Comparison of ENCODE assay signal across 13 cellular contexts in the genomic region with DNA sequence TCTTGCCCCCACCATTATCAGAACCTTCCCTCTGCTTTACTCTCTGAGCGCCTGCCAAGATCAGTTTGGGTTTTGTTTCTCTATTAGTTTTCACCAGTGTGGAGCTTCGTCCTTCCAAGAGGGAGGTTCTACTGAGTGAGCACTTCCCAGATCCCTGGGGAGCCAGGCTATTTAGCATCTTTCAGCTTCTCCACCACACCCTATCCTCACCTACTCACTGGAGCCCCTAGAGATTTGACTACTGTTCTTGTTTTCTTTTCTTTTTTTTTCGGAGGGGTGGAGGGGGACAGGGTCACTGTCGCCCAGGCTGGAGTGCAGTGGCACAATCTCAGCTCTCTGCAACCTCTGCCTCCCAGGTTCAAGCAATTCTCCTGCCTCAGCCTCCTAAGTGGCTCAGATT. TPM values are rescaled to one million over a fixed set of nuclear protein-coding genes. Genes with fewer than 3 reads are reported as not detected.
DNase-seq lines count a peak whose midpoint lies in the region; ATAC-seq and TF ChIP-seq lines count a peak whose summit lies in the region.
"Not testable (repeated sequence)": the region's sequence is repeated elsewhere in the genome, so short reads cannot be mapped to it uniquely, and the experiment has no call there.
"Had no signal": no experiment of that assay in that cellular context is flagged by ENCODE, and none has a peak within 500 bp of the region (broad histone marks: within the 10 kb centered on the region; RNA-seq: fewer than 3 reads in every experiment).

No MANE protein-coding gene starts in this region.

- not testable (repeated sequence) for H3K4me2 ChIP-seq in GM23338

- peaks cover 12% of the 10 kb centered on the region for H3K4me1 Mint-ChIP-seq in GM23338
- H3K4me1 Mint-ChIP-seq in WTC11 = peaks cover 12% of the 10 kb centered on the region
- H3K4me1 Mint-ChIP-seq in endothelial cell (ENCODE audit: unreplicated experiment) = not testable (repeated sequence)

- DNase-seq in GM23338 (ENCODE audit: low spot score); WTC11 (ENCODE audit: low spot score); endothelial cell (ENCODE audit: low spot score); right lobe of liver: not testable (repeated sequence)
- DNase-seq in NCI-H2107 treated with DMSO at 0.1 percent for 48 hours (lab: John Stamatoyannopoulos, UW; ENCODE audit: unreplicated experiment) (peak; percentile 68), NCI-H2171 treated with DMSO at 0.1 percent for 48 hours (lab: John Stamatoyannopoulos, UW) (peak; percentile 48)

- POLR2A ChIA-PET in WTC11 (lab: Charles Lee) = not testable (repeated sequence)

- H3K9me3 ChIP-seq in right lobe of liver; skeletal muscle tissue (ENCODE audit: control insufficient read depth in 3 of 3, low read length in 3 of 3): not testable (repeated sequence)

- CTCF ChIA-PET in WTC11 (lab: Charles Lee) = not testable (repeated sequence)

- not testable (repeated sequence) for H3K27ac ChIP-seq in GM23338 (ENCODE audit: low read depth)
- H3K27ac ChIP-seq in right lobe of liver (peak overlapping the region; percentile 91 to 96 (median 96)), skeletal muscle tissue (ENCODE audit: low read depth, low read length) (peak overlapping the region; percentile 85)

- intact Hi-C loops in right lobe of liver (cut with DNase I) = loop anchor here in 1 of 2 donors (10.0 kb wide), 1 partner anchor 94 kb away; a partner anchor contains a TSS

- not testable (repeated sequence) for H3F3A ChIP-seq in GM23338 (replicated peaks; ENCODE audit: low read depth)

- H3K36me3 Mint-ChIP-seq in GM23338 (ENCODE audit: low read depth); WTC11; endothelial cell (ENCODE audit: low read depth, unreplicated experiment): not testable (repeated sequence)

- whole genome bisulfite sequencing in right lobe of liver (ENCODE audit: insufficient coverage, low coverage, low lambda C conversion rate, missing lambda C conversion rate) = 22% methylated on average over 4 of the region's 4 CpGs

- not testable (repeated sequence) for H3K36me3 ChIP-seq in GM23338 (ENCODE audit: insufficient read depth); right lobe of liver; skeletal muscle tissue (ENCODE audit: control insufficient read depth in 3 of 3, insufficient read depth in 3 of 3, low read length in 3 of 3)

- not testable (repeated sequence) for TF ChIP-seq CTCF in GM23338 (conservative IDR thresholded peaks at IDR 0.05; ENCODE audit: low read depth in 2 of 2); WTC11 (IDR thresholded peaks at IDR 0.05); endothelial cell (IDR thresholded peaks at IDR 0.05; ENCODE audit: unreplicated experiment); right lobe of liver (IDR thresholded peaks at IDR 0.05)

- TF ChIP-seq POLR2A in right lobe of liver (IDR thresholded peaks at IDR 0.05) = not testable (repeated sequence)

- ATAC-seq in GM23338 (peak; percentile 71), WTC11 (peak; percentile 67), right lobe of liver (peak; percentile 5 to 36 (median 17))

- not testable (repeated sequence) for H3K9me2 ChIP-seq in GM23338 (ENCODE audit: insufficient read depth)

- H3K27me3 Mint-ChIP-seq in GM23338 (ENCODE audit: insufficient read depth, low read depth, poor library complexity) = not testable (repeated sequence)
- peaks cover 30% of the 10 kb centered on the region for H3K27me3 Mint-ChIP-seq in WTC11 (ENCODE audit: low read depth)
- peaks cover 12% of the 10 kb centered on the region for H3K27me3 Mint-ChIP-seq in endothelial cell (ENCODE audit: unreplicated experiment)

- not testable (repeated sequence) for H3K79me2 ChIP-seq in GM23338 (replicated peaks; ENCODE audit: insufficient read depth)

- H3K9ac ChIP-seq in skeletal muscle tissue (ENCODE audit: low read depth in 1 of 3, low read length in 3 of 3) = peak overlapping the region in 1 of 3 donors; percentile 50

- H3K4me3 Mint-ChIP-seq in GM23338; WTC11; endothelial cell (ENCODE audit: unreplicated experiment): not testable (repeated sequence)

- not testable (repeated sequence) for H2AFZ ChIP-seq in GM23338

- H3K27ac Mint-ChIP-seq in GM23338 = not testable (repeated sequence)
- peak overlapping the region; percentile 17; the same call in 1 of the 2 replicates for H3K27ac Mint-ChIP-seq in WTC11
- H3K27ac Mint-ChIP-seq in endothelial cell (ENCODE audit: unreplicated experiment) = peak overlapping the region; percentile 45

- not testable (repeated sequence) for H3K27me3 ChIP-seq in GM23338 (ENCODE audit: insufficient read depth); right lobe of liver; skeletal muscle tissue (ENCODE audit: control insufficient read depth in 3 of 3, insufficient read depth in 3 of 3, low read length in 3 of 3)

- not testable (repeated sequence) for H3K4me1 ChIP-seq in GM23338 (ENCODE audit: insufficient read depth)
- peaks cover 0 to 68% (median 33%) of the 10 kb centered on the region in 4 donors for H3K4me1 ChIP-seq in right lobe of liver
- H3K4me1 ChIP-seq in skeletal muscle tissue (ENCODE audit: control insufficient read depth in 3 of 3, insufficient read depth in 3 of 3, low read length in 3 of 3) = peaks cover 20 to 27% (median 21%) of the 10 kb centered on the region in 3 donors

- H3K9me3 Mint-ChIP-seq in GM23338; WTC11; endothelial cell (ENCODE audit: unreplicated experiment): not testable (repeated sequence)

- not testable (repeated sequence) for H3K4me3 ChIP-seq in GM23338; skeletal muscle tissue (ENCODE audit: low read length in 3 of 3)
- peak overlapping the region in 1 of 3 donors; percentile 17 for H3K4me3 ChIP-seq in right lobe of liver

- not testable (repeated sequence) for H4K20me1 ChIP-seq in GM23338 (replicated peaks; ENCODE audit: insufficient read depth)

RNA-seq across cellular contexts. Expression of a gene that starts 13.0 kb away (rescaled TPM):
- 1.3 TPM in 1 of 2 replicates, not detected in the other for total RNA-seq in GM23338 (2014; rRNA removed; shearing (Covaris generic))
- 0.78 and 1.1 TPM in 2 replicates for polyA plus RNA-seq in GM23338 (2016; fragmentation: Nextera tagmentation; extraction: Ambion mirVana)
- 0.21 to 0.44 TPM (median 0.26 TPM) in 3 replicates for total RNA-seq in WTC11 (2021)
- not detected for total RNA-seq in endothelial cell (ENCODE audit: unreplicated experiment)
- 10 to 100 TPM in 4 of 6 experiments, 1 to 10 TPM in 1, not detected in 1; 5.1 to 55.3 (median 32.7) TPM for total RNA-seq in right lobe of liver
- total RNA-seq in skeletal muscle tissue = not detected
- total RNA-seq: A172; CD4-positive, alpha-beta T cell; H4; HFFc6; HT1080; IMR-90 had no signal
- polyA plus RNA-seq: IMR-90 had no signal

RNA-seq across cellular contexts. Expression of a gene that starts 15.9 kb away (rescaled TPM):
- total RNA-seq in GM23338 (2014; rRNA removed; shearing (Covaris generic)) = 20.3 and 20.8 TPM in 2 replicates
- polyA plus RNA-seq in GM23338 (2016; fragmentation: Nextera tagmentation; extraction: Ambion mirVana) = 4.4 and 4.7 TPM in 2 replicates
- 9.9 to 11.5 TPM (median 10.1 TPM) in 3 replicates for total RNA-seq in WTC11 (2021)
- total RNA-seq in endothelial cell (ENCODE audit: unreplicated experiment) = 5.7 TPM
- total RNA-seq in right lobe of liver = 1 to 10 TPM in 3 of 6 experiments, under 1 TPM in 3; 0.22 to 1.9 (median 0.93) TPM
- 1.0 TPM for total RNA-seq in skeletal muscle tissue
- total RNA-seq: CD4-positive, alpha-beta T cell; HT1080 had no signal

RNA-seq across cellular contexts. Expression of a gene that starts 21.6 kb away (rescaled TPM):
- 1.7 and 3.5 TPM in 2 replicates for total RNA-seq in GM23338 (2014; rRNA removed; shearing (Covaris generic))
- polyA plus RNA-seq in GM23338 (2016; fragmentation: Nextera tagmentation; extraction: Ambion mirVana) = 1.2 and 1.3 TPM in 2 replicates
- total RNA-seq in WTC11 (2021) (1.3 to 2.2 TPM (median 1.3 TPM) in 3 replicates), endothelial cell (ENCODE audit: unreplicated experiment) (3.3 TPM), right lobe of liver (under 1 TPM in 5 of 6 experiments, not detected in 1; 0.10 to 0.35 (median 0.13) TPM), skeletal muscle tissue (0.52 TPM)
- total RNA-seq: A172; CD4-positive, alpha-beta T cell; H4; HFFc6; HT1080; IMR-90 had no signal
- polyA plus RNA-seq: IMR-90 had no signal

RNA-seq across cellular contexts. Expression of a gene that starts 27.9 kb away (rescaled TPM):
- 14.8 and 18.0 TPM in 2 replicates for total RNA-seq in GM23338 (2014; rRNA removed; shearing (Covaris generic))
- polyA plus RNA-seq in GM23338 (2016; fragmentation: Nextera tagmentation; extraction: Ambion mirVana) = 9.2 and 11.2 TPM in 2 replicates
- total RNA-seq in WTC11 (2021) (4.4 to 5.4 TPM (median 5.2 TPM) in 3 replicates), endothelial cell (ENCODE audit: unreplicated experiment) (192 TPM), right lobe of liver (1 to 10 TPM; 2.7 to 6.7 (median 4.9) TPM), skeletal muscle tissue (23.5 TPM)
- total RNA-seq: HT1080 had no signal

RNA-seq across cellular contexts. Expression of a gene that starts 42.5 kb away (rescaled TPM):
- 30.6 and 53.5 TPM in 2 replicates for total RNA-seq in GM23338 (2014; rRNA removed; shearing (Covaris generic))
- 30.4 and 35.8 TPM in 2 replicates for polyA plus RNA-seq in GM23338 (2016; fragmentation: Nextera tagmentation; extraction: Ambion mirVana)
- 38.7 to 48.5 TPM (median 47.7 TPM) in 3 replicates for total RNA-seq in WTC11 (2021)
- 35.0 TPM for total RNA-seq in endothelial cell (ENCODE audit: unreplicated experiment)
- 10 to 100 TPM in 4 of 6 experiments, 1 to 10 TPM in 2; 8.9 to 48.3 (median 12.5) TPM for total RNA-seq in right lobe of liver
- 13.6 TPM for total RNA-seq in skeletal muscle tissue

Comparison
In these comparisons a context has a peak if more than half of its experiments do, and no peak if none do; other contexts are left out.
1. ATAC-seq: peak in every context shown above with its lines; median percentile 71 in GM23338; 67 in WTC11; 17 in right lobe of liver.